In genomic region chr6:18429655-18430054, GRCh38 we compare ENCODE assay signal across 29 cellular contexts.
"Had no signal": no experiment of that assay in that cellular context is flagged by ENCODE, and none has a peak within 500 bp of the region (broad histone marks: within the 10 kb centered on the region; RNA-seq: fewer than 3 reads in every experiment).

No MANE protein-coding gene starts in this region.

- ATAC-seq: activated CD4-positive, CD25-positive, alpha-beta regulatory T cell treated with anti-CD3 and anti-CD28 coated beads, Interleukin-2, amount 50 U/mL, for 24 hours; activated CD8-positive, alpha-beta T cell treated with anti-CD3 and anti-CD28 coated beads for 36 hours; activated naive CD8-positive, alpha-beta T cell treated with anti-CD3 and anti-CD28 coated beads, Interleukin-2, amount 50 U/mL, for 24 hours; activated T-cell treated with anti-CD3 and anti-CD28 coated beads, Interleukin-2, amount 50 U/mL, for 4 hours; activated T-helper 17 cell treated with anti-CD3 and anti-CD28 coated beads, Interleukin-2, amount 50 U/mL, for 72 hours; body of pancreas; effector memory CD8-positive, alpha-beta T cell; T-cell had no signal

- H3K9me3 ChIP-seq: adrenal gland, body of pancreas, esophagus squamous epithelium had no signal

- H3K27me3 ChIP-seq: body of pancreas, esophagus squamous epithelium had no signal

- H3K36me3 ChIP-seq: adrenal gland, WERI-Rb-1 had no signal

- H3K27ac ChIP-seq: adrenal gland, body of pancreas, esophagus squamous epithelium, WERI-Rb-1 had no signal

- H3K4me3 ChIP-seq: adrenal gland, body of pancreas, esophagus squamous epithelium had no signal

- DNase-seq: activated B cell treated with CpG ODN at 0.5 μM for 24 hours; activated CD4-positive, alpha-beta T cell treated with anti-CD3 and anti-CD28 coated beads for 48 hours; activated CD4-positive, alpha-beta T cell treated with anti-CD3 and anti-CD28 coated beads, Interleukin-2, amount 50 U/mL, for 1 hour; activated CD4-positive, alpha-beta T cell treated with anti-CD3 and anti-CD28 coated beads, Interleukin-2, amount 50 U/mL, for 48 hours; activated CD8-positive, alpha-beta memory T cell treated with anti-CD3 and anti-CD28 coated beads for 24 hours; activated CD8-positive, alpha-beta T cell treated with anti-CD3 and anti-CD28 coated beads for 36 hours; activated effector memory CD4-positive, alpha-beta T cell treated with Interleukin-2 at 50 U/mL for 16 hours; activated gamma-delta T cell treated with Interleukin-2 at 50 U/mL for 16 hours; activated naive CD4-positive, alpha-beta T cell treated with anti-CD3 and anti-CD28 coated beads, Interleukin-2, amount 50 U/mL, for 16 hours; activated naive CD4-positive, alpha-beta T cell treated with Interleukin-2 at 50 U/mL for 16 hours; activated naive CD8-positive, alpha-beta T cell treated with anti-CD3 and anti-CD28 coated beads, Interleukin-2, amount 50 U/mL, for 24 hours; activated T-cell treated with anti-CD3 and anti-CD28 coated beads, Interleukin-2, amount 50 U/mL, for 4 hours; adrenal gland; amygdala; aorta; body of pancreas; caudate nucleus; cortex of kidney; dermis blood vessel endothelial cell; effector CD4-positive, alpha-beta T cell; effector memory CD8-positive, alpha-beta T cell; esophagus squamous epithelium; foreskin melanocyte; head of caudate nucleus; T-cell; T-helper 9 cell; WERI-Rb-1 had no signal

- H3K4me1 ChIP-seq: adrenal gland had no signal
